Comparison of ENCODE assay signal across 1 cellular context in genomic region chr4:8685831-8686230, GRCh38.
TF ChIP-seq lines count a peak whose summit lies in the region.

No MANE protein-coding gene starts in this region.

TF ChIP-seq in HepG2, 621 proteins besides CTCF, POLR2A, EP300 and RAD21 (continued from another document):
- TF ChIP-seq CERS6 (CRISPR knock-in tag; IDR thresholded peaks at IDR 0.05), result no peak
- TF ChIP-seq MXI1 (IDR thresholded peaks at IDR 0.05; ENCODE audit: borderline replicate concordance, low read depth, low read length), result no peak
- no peak for TF ChIP-seq MEIS1 (CRISPR knock-in tag; IDR thresholded peaks at IDR 0.05; ENCODE audit: borderline replicate concordance)
- TF ChIP-seq PHB2 (IDR thresholded peaks at IDR 0.05; ENCODE audit: partially characterized antibody), result no peak
- TF ChIP-seq PRPF4 (IDR thresholded peaks at IDR 0.05; ENCODE audit: low read depth, low read length, poor library complexity, severe bottlenecking), result no peak
- no peak for TF ChIP-seq PBX2 (CRISPR knock-in tag; IDR thresholded peaks at IDR 0.05)
- TF ChIP-seq XRCC5 (optimal IDR thresholded peaks at IDR 0.05; ENCODE audit: low read length), result no peak
- TF ChIP-seq CHCHD3 (CRISPR knock-in tag; IDR thresholded peaks at IDR 0.05), result no peak
